In genomic region chr12:5904969-5905368, GRCh38 we compare ENCODE assay signal across 24 cellular contexts. TPM values are rescaled to one million over a fixed set of nuclear protein-coding genes. Genes with fewer than 3 reads are reported as not detected.
DNase-seq lines count a peak whose midpoint lies in the region; ATAC-seq and TF ChIP-seq lines count a peak whose summit lies in the region.
"Had no signal": no experiment of that assay in that cellular context is flagged by ENCODE, and none has a peak within 500 bp of the region (broad histone marks: within the 10 kb centered on the region; RNA-seq: fewer than 3 reads in every experiment).

No MANE protein-coding gene starts in this region.

- DNase-seq in ELF-1 (ENCODE audit: low read depth, low spot score): peak; percentile 5
- DNase-seq in activated CD8-positive, alpha-beta memory T cell treated with anti-CD3 and anti-CD28 coated beads, Interleukin-2, amount 10 ng/mL, durations not matched to agents 7 days and 5 days: peak; percentile 31
- DNase-seq in islet precursor cell: peak; percentile 45
- peak; percentile 50 for DNase-seq in type B pancreatic cell (ENCODE audit: extremely low spot score, unreplicated experiment)
- no peak for DNase-seq in SK-N-DZ (ENCODE audit: low spot score)
- no peak for DNase-seq in NCI-H748 (lab: John Stamatoyannopoulos, UW; ENCODE audit: unreplicated experiment)
- DNase-seq: AML-193; CD4-positive, alpha-beta T cell; HFFc6; NCI-H1105 treated with DMSO at 0.1 percent for 48 hours; NCI-H146; NCI-H1930; NCI-H2107; NCI-H446 treated with DMSO at 0.1 percent for 48 hours; NCI-H526; PC-9; SJCRH30 had no signal

- H3K27me3 Mint-ChIP-seq in activated CD8-positive, alpha-beta memory T cell treated with anti-CD3 and anti-CD28 coated beads, Interleukin-2, amount 10 ng/mL, durations not matched to agents 7 days and 5 days: peaks cover 6% of the 10 kb centered on the region
- H3K27me3 Mint-ChIP-seq in type B pancreatic cell: peaks cover 28% of the 10 kb centered on the region

- H3K27ac Mint-ChIP-seq in activated CD8-positive, alpha-beta memory T cell treated with anti-CD3 and anti-CD28 coated beads, Interleukin-2, amount 10 ng/mL, durations not matched to agents 7 days and 5 days: no peak overlapping the region
- H3K27ac Mint-ChIP-seq in type B pancreatic cell: no peak overlapping the region
- H3K27ac Mint-ChIP-seq: CD4-positive, alpha-beta T cell; GM23338; HFFc6 had no signal

- no peaks in the 10 kb centered on the region for H3K36me3 Mint-ChIP-seq in activated CD8-positive, alpha-beta memory T cell treated with anti-CD3 and anti-CD28 coated beads, Interleukin-2, amount 10 ng/mL, durations not matched to agents 7 days and 5 days
- H3K36me3 Mint-ChIP-seq in type B pancreatic cell: no peaks in the 10 kb centered on the region

- H3K4me3 Mint-ChIP-seq in activated CD8-positive, alpha-beta memory T cell treated with anti-CD3 and anti-CD28 coated beads, Interleukin-2, amount 10 ng/mL, durations not matched to agents 7 days and 5 days: no peak overlapping the region
- H3K4me3 Mint-ChIP-seq in type B pancreatic cell: no peak overlapping the region
- H3K4me3 Mint-ChIP-seq: CD4-positive, alpha-beta T cell; GM23338; HFFc6 had no signal

- ATAC-seq in activated CD8-positive, alpha-beta memory T cell treated with anti-CD3 and anti-CD28 coated beads, Interleukin-2, amount 10 ng/mL, durations not matched to agents 7 days and 5 days: no peak
- ATAC-seq in esophagus mucosa: no peak
- ATAC-seq: A549, GM23338, K562, Right ventricle myocardium inferior had no signal

- no peak for TF ChIP-seq CTCF in type B pancreatic cell (conservative IDR thresholded peaks at IDR 0.05)

- CTCF ChIA-PET in activated CD8-positive, alpha-beta memory T cell treated with anti-CD3 and anti-CD28 coated beads, Interleukin-2, amount 10 ng/mL, durations not matched to agents 7 days and 5 days (lab: Charles Lee): no interaction called here

- H3K4me1 Mint-ChIP-seq in activated CD8-positive, alpha-beta memory T cell treated with anti-CD3 and anti-CD28 coated beads, Interleukin-2, amount 10 ng/mL, durations not matched to agents 7 days and 5 days: no peaks in the 10 kb centered on the region
- peaks cover 10% of the 10 kb centered on the region for H3K4me1 Mint-ChIP-seq in type B pancreatic cell (ENCODE audit: unreplicated experiment)

- no peaks in the 10 kb centered on the region for H3K9me3 Mint-ChIP-seq in activated CD8-positive, alpha-beta memory T cell treated with anti-CD3 and anti-CD28 coated beads, Interleukin-2, amount 10 ng/mL, durations not matched to agents 7 days and 5 days (ENCODE audit: low read depth)
- H3K9me3 Mint-ChIP-seq in type B pancreatic cell: no peaks in the 10 kb centered on the region
- H3K9me3 Mint-ChIP-seq: CD4-positive, alpha-beta T cell; GM23338; HFFc6 had no signal

RNA-seq across cellular contexts. Expression of gene ANO2, which starts 40.1 kb away (rescaled TPM):
- not detected for total RNA-seq in activated CD8-positive, alpha-beta memory T cell treated with anti-CD3 and anti-CD28 coated beads, Interleukin-2, amount 10 ng/mL, durations not matched to agents 7 days and 5 days
- total RNA-seq in type B pancreatic cell (ENCODE audit: low replicate concordance): 2.6 and 3.3 TPM in 2 replicates
- not detected in 2 replicates for polyA plus RNA-seq in SK-N-DZ (2014; cell fraction: cytosol; rRNA removed)
- not detected in 2 replicates for polyA plus RNA-seq in SK-N-DZ (2014; cell fraction: nucleus; rRNA removed)
- 2.0 TPM for total RNA-seq in esophagus mucosa
- total RNA-seq: CD4-positive, alpha-beta T cell; G401; MCF 10A; PC-9 had no signal
- polyA plus RNA-seq: A549, K562 had no signal

Comparison
In these comparisons a context has a peak if more than half of its experiments do, and no peak if none do; other contexts are left out.
1. DNase-seq: peak in ELF-1 (single experiment), activated CD8-positive, alpha-beta memory T cell treated with anti-CD3 and anti-CD28 coated beads, Interleukin-2, amount 10 ng/mL, durations not matched to agents 7 days and 5 days (single experiment), islet precursor cell (single experiment) and type B pancreatic cell (single experiment); none in SK-N-DZ (single experiment) and NCI-H748 (single experiment).